In genomic region chr13:102405499-102406079, GRCh38 we compare ENCODE assay signal across 20 cellular contexts. TPM values are rescaled to one million over a fixed set of nuclear protein-coding genes. Genes with fewer than 3 reads are reported as not detected.
A peak's percentile ranks its signal among the peaks of the same experiment; 100 is the strongest.
DNase-seq lines count a peak whose midpoint lies in the region; ATAC-seq and TF ChIP-seq lines count a peak whose summit lies in the region.
"Had no signal": no experiment of that assay in that cellular context is flagged by ENCODE, and none has a peak within 500 bp of the region (broad histone marks: within the 10 kb centered on the region; RNA-seq: fewer than 3 reads in every experiment).

No MANE protein-coding gene starts in this region.

- no peak overlapping the region for H4K8ac ChIP-seq in mesenchymal stem cell (ENCODE audit: low read length)

- dilution Hi-C loops in mammary epithelial cell (cut with HindIII; ENCODE audit: low sequenced_read_pairs), result loop anchor here (10.0 kb wide), 1 partner anchor 51 kb away; no protein-coding TSS in a partner anchor

- H3K79me2 ChIP-seq in mammary epithelial cell (ENCODE audit: insufficient read depth, low read length), result no peaks in the 10 kb centered on the region

- no peaks in the 10 kb centered on the region for H3K36me3 ChIP-seq in mammary epithelial cell (ENCODE audit: insufficient read depth, low read length)
- no peaks in the 10 kb centered on the region for H3K36me3 ChIP-seq in mesenchymal stem cell (ENCODE audit: control insufficient read depth in 1 of 2, insufficient read depth in 2 of 2, low read depth in 1 of 2, low read length in 2 of 2)
- no peaks in the 10 kb centered on the region for H3K36me3 ChIP-seq in left lung

- H3K27ac ChIP-seq in mammary epithelial cell (ENCODE audit: insufficient read depth, low read depth, low read length) (no peak overlapping the region), mesenchymal stem cell (ENCODE audit: low read length, poor library complexity, severe bottlenecking) (no peak overlapping the region), left lung (no peak overlapping the region)
- H3K27ac ChIP-seq: C4-2B, KMS-11 had no signal

- no peak overlapping the region for H2BK12ac ChIP-seq in mesenchymal stem cell (ENCODE audit: low read length in 2 of 2)

- H3K4ac ChIP-seq in mesenchymal stem cell (ENCODE audit: low read depth in 1 of 2, low read length in 2 of 2), result no peak overlapping the region

- intact Hi-C loops in mammary epithelial cell (cut with micrococcal nuclease), result loop anchor here (10.0 kb wide), 1 partner anchor 149 kb away; no protein-coding TSS in a partner anchor
- intact Hi-C loops in CD14-positive monocyte (cut with micrococcal nuclease), result no loop called here
- intact Hi-C loops in left lung (cut with DNase I), result no loop called here

- peak; percentile 46 for DNase-seq in NAMALWA (ENCODE audit: low spot score)
- peak; percentile 3 for DNase-seq in mammary epithelial cell
- peak; percentile 12 for DNase-seq in mesenchymal stem cell
- DNase-seq in CD14-positive monocyte (ENCODE audit: low spot score), result no peak
- no peak for DNase-seq in left lung
- no peak for DNase-seq in NCI-H345 (lab: John Stamatoyannopoulos, UW)
- DNase-seq: activated CD8-positive, alpha-beta memory T cell treated with anti-CD3 and anti-CD28 coated beads, Interleukin-2, amount 50 U/mL, for 4 hours; activated naive CD8-positive, alpha-beta T cell treated with anti-CD3 and anti-CD28 coated beads for 36 hours; foreskin melanocyte; GDM1; NCI-H2029 treated with DMSO at 0.1 percent for 48 hours; NCI-H82; SHP77 treated with DMSO at 0.1 percent for 48 hours; small intestine had no signal

- BruUV-seq in mammary epithelial cell (replicated peaks; lab: Mats Ljungman, UMichigan), result no TSS peak

- H2AK5ac ChIP-seq in mesenchymal stem cell (ENCODE audit: low read length, severe bottlenecking), result no peak overlapping the region

- H3K79me1 ChIP-seq in mesenchymal stem cell (replicated peaks; ENCODE audit: low read length, poor library complexity, severe bottlenecking), result no peaks in the 10 kb centered on the region

- no peak overlapping the region for H3K23ac ChIP-seq in mesenchymal stem cell (ENCODE audit: low read length in 2 of 2)

- no peak overlapping the region for H3K4me3 Mint-ChIP-seq in CD14-positive monocyte
- H3K4me3 Mint-ChIP-seq: activated naive CD8-positive, alpha-beta T cell treated with anti-CD3 and anti-CD28 coated beads for 36 hours; dendritic cell treated with granulocyte-macrophage colony-stimulating factor and Interleukin-4, amounts not matched to agents 40 ng/mL and 50 ng/mL, for 4 days; natural killer cell treated with Interleukin-12 subunit alpha and Interleukin-12 subunit beta and Interleukin-15 and Interleukin-18, amount 100 ng/mL, for 72 hours had no signal

- 57% methylated on average over 3 of the region's 3 CpGs for WGBS in mammary epithelial cell (ENCODE audit: low coverage, missing lambda C conversion rate)
- 72% methylated on average over 2 of the region's 3 CpGs for WGBS in mesenchymal stem cell

- no peak overlapping the region for H2BK5ac ChIP-seq in mesenchymal stem cell (ENCODE audit: low read depth, low read length, poor library complexity, severe bottlenecking)

- in situ Hi-C loops in mammary epithelial cell (cut with MboI; ENCODE audit: low sequenced_read_pairs in 2 of 2), result no loop called here

- H3K27me3 ChIP-seq in mammary epithelial cell (ENCODE audit: insufficient read depth, low read length) (peaks cover 3% of the 10 kb centered on the region), mesenchymal stem cell (ENCODE audit: control insufficient read depth in 1 of 2, insufficient read depth in 1 of 2, low read length in 2 of 2) (peaks cover 3 to 29% of the 10 kb centered on the region in 2 experiments), left lung (peaks cover 17 to 34% of the 10 kb centered on the region in 2 donors)

- H3K4me3 ChIP-seq in mammary epithelial cell (replicated peaks in 1 of 3; ENCODE audit: insufficient read depth in 1 of 3, low read depth in 2 of 3, low read length in 3 of 3) (no peak overlapping the region), mesenchymal stem cell (ENCODE audit: insufficient read depth in 1 of 2, low read depth in 1 of 2, low read length in 2 of 2) (no peak overlapping the region), left lung (no peak overlapping the region)

- H3K4me1 Mint-ChIP-seq in CD14-positive monocyte, result peaks cover 8% of the 10 kb centered on the region

- TF ChIP-seq CTCF in mammary epithelial cell (conservative IDR thresholded peaks at IDR 0.05 in 1 of 2, IDR thresholded peaks at IDR 0.05 in 1 of 2; ENCODE audit: extremely low read depth in 1 of 2, insufficient read depth in 1 of 2, low read depth in 1 of 2, low read length in 2 of 2) (no peak), CD14-positive monocyte (IDR thresholded peaks at IDR 0.05) (no peak), left lung (IDR thresholded peaks at IDR 0.05) (no peak)

- no peak overlapping the region for H3K27ac Mint-ChIP-seq in CD14-positive monocyte
- H3K27ac Mint-ChIP-seq: activated naive CD8-positive, alpha-beta T cell treated with anti-CD3 and anti-CD28 coated beads for 36 hours; dendritic cell treated with granulocyte-macrophage colony-stimulating factor and Interleukin-4, amounts not matched to agents 40 ng/mL and 50 ng/mL, for 4 days; natural killer cell treated with Interleukin-12 subunit alpha and Interleukin-12 subunit beta and Interleukin-15 and Interleukin-18, amount 100 ng/mL, for 72 hours had no signal

- no peak overlapping the region for H3K18ac ChIP-seq in mesenchymal stem cell (ENCODE audit: low read depth in 1 of 2, low read length in 2 of 2)

- H3K4me2 ChIP-seq in mammary epithelial cell (ENCODE audit: insufficient read depth, low read depth, low read length), result no peak overlapping the region
- H3K4me2 ChIP-seq in mesenchymal stem cell (ENCODE audit: low read length, poor library complexity, severe bottlenecking), result no peak overlapping the region
- H3K4me2 ChIP-seq: KMS-11 had no signal

- ATAC-seq in GM18861 (IDR thresholded peaks at IDR 0.05; ENCODE audit: unreplicated experiment), result peak; percentile 44
- ATAC-seq in GM18873 (IDR thresholded peaks at IDR 0.05; ENCODE audit: low FRiP score, unreplicated experiment), result no peak
- ATAC-seq in left lung, result no peak
- ATAC-seq: natural killer cell treated with Interleukin-12 subunit alpha and Interleukin-12 subunit beta and Interleukin-15 and Interleukin-18, amount 100 ng/mL, for 72 hours had no signal

- no peaks in the 10 kb centered on the region for H4K20me1 ChIP-seq in mammary epithelial cell (ENCODE audit: insufficient read depth, low read length)

- H3K9me3 ChIP-seq in mammary epithelial cell (replicated peaks; ENCODE audit: insufficient read depth, low read length) (no peaks in the 10 kb centered on the region), mesenchymal stem cell (ENCODE audit: control insufficient read depth, low read length) (no peaks in the 10 kb centered on the region), left lung (no peaks in the 10 kb centered on the region)

- H3K4me1 ChIP-seq in mammary epithelial cell (ENCODE audit: insufficient read depth, low read length) (peaks cover 6% of the 10 kb centered on the region), mesenchymal stem cell (ENCODE audit: control insufficient read depth, insufficient read depth, low read depth, low read length) (peaks cover 6% of the 10 kb centered on the region), left lung (no peaks in the 10 kb centered on the region)

- peaks cover 27 to 41% (median 28%) of the 10 kb centered on the region in 3 donors for H3K27me3 Mint-ChIP-seq in CD14-positive monocyte (ENCODE audit: low read depth in 3 of 3)

- no peak overlapping the region for H2BK120ac ChIP-seq in mesenchymal stem cell (ENCODE audit: low read depth, low read length)

- peaks cover 0 to 9% (median 3%) of the 10 kb centered on the region in 7 donors for H3K9me3 Mint-ChIP-seq in CD14-positive monocyte
- H3K9me3 Mint-ChIP-seq: activated naive CD8-positive, alpha-beta T cell treated with anti-CD3 and anti-CD28 coated beads for 36 hours; dendritic cell treated with granulocyte-macrophage colony-stimulating factor and Interleukin-4, amounts not matched to agents 40 ng/mL and 50 ng/mL, for 4 days had no signal

- H2AFZ ChIP-seq in mammary epithelial cell (ENCODE audit: low read depth, low read length) (no peak overlapping the region), mesenchymal stem cell (ENCODE audit: low read depth, low read length) (no peak overlapping the region)

- H4K91ac ChIP-seq in mesenchymal stem cell (ENCODE audit: low read length), result no peak overlapping the region

- H3K9ac ChIP-seq in mammary epithelial cell (ENCODE audit: insufficient read depth, low read length) (no peak overlapping the region), mesenchymal stem cell (ENCODE audit: low read length) (no peak overlapping the region)
- H3K9ac ChIP-seq: KMS-11 had no signal

- CTCF ChIA-PET in mammary epithelial cell (lab: Charles Lee; ENCODE audit: low non-redundant PET), result no interaction called here

- H2BK15ac ChIP-seq in mesenchymal stem cell (ENCODE audit: low read depth, poor library complexity, severe bottlenecking), result no peak overlapping the region

- no peak overlapping the region for H3K14ac ChIP-seq in mesenchymal stem cell (ENCODE audit: low read length in 2 of 2)

- H3K36me3 Mint-ChIP-seq in CD14-positive monocyte, result peaks cover 0 to 2% of the 10 kb centered on the region in 2 donors
- H3K36me3 Mint-ChIP-seq: activated naive CD8-positive, alpha-beta T cell treated with anti-CD3 and anti-CD28 coated beads for 36 hours; natural killer cell treated with Interleukin-12 subunit alpha and Interleukin-12 subunit beta and Interleukin-15 and Interleukin-18, amount 100 ng/mL, for 72 hours had no signal

RNA-seq across cellular contexts. Expression of gene FGF14, which starts 3.7 kb away (rescaled TPM):
- total RNA-seq in mammary epithelial cell (not detected), left lung (1 to 10 TPM; 1.4 to 3.4 TPM)
- polyA plus RNA-seq in mammary epithelial cell (0.02 TPM), CD14-positive monocyte (not detected)
- polyA minus RNA-seq in mammary epithelial cell, result not detected
- 0.12 TPM for polyA plus RNA-seq in mesenchymal stem cell (2013, experiment 1 of 2)
- polyA plus RNA-seq in mesenchymal stem cell (2013, experiment 2 of 2), result 0.15 TPM
- total RNA-seq: activated naive CD8-positive, alpha-beta T cell treated with anti-CD3 and anti-CD28 coated beads for 36 hours; natural killer cell treated with Interleukin-12 subunit alpha and Interleukin-12 subunit beta and Interleukin-15 and Interleukin-18, amount 100 ng/mL, for 72 hours had no signal

Comparison
In these comparisons a context has a peak if more than half of its experiments do, and no peak if none do; other contexts are left out.
1. DNase-seq: peak in NAMALWA (single experiment), mammary epithelial cell (single experiment) and mesenchymal stem cell (single experiment); none in CD14-positive monocyte (single experiment), left lung (0 of 2) and NCI-H345 (single experiment).